In the genomic region with DNA sequence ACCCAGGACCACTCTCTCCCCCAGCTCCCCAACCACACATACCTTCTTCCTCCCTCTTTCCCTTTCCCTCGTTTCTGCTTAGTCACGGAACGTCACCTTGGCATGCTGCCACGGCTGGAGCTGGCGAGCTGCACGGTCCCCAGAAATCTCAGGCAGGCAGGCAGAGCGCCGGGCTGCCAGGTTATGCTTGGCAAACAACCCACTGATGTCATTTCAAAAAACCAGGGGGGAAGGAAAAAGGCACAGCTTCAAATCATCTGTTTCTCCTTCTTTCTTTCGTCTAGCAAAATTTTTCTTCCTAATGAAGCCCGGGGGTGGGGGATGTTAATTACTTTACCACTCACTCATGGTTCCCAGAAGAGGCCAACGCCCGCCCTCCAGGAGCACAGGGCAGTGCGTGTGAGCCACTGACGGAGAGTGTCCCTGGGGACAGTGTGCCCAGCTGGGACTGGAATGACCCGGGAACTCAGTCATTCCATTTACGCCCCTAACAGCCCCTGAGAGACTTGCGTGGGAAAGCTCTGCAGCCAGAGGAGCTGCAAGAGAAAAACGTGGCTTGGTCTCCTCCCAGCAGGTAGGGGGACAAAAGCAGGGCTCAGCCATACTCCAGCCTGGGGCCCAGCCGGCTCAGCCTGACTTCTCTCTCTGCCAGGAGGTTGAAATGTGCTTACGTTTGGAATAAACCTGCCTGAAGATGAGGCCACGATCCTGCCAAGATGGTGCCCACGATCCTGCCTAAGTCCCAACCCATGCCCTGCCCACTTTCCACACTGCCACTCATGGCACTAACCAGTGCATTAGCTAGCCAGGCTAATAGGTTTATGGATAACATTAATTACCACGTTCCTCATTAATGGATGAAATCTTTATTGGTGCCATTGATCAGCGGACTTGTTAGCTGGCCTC, we compare ENCODE assay signal across 8 cellular contexts.
DNase-seq lines count a peak whose midpoint lies in the region; ATAC-seq, FAIRE-seq and TF ChIP-seq lines count a peak whose summit lies in the region.

No MANE protein-coding gene starts in this region.

- H3K4me2 ChIP-seq in OCI-LY7 (ENCODE audit: low read length) = no peak overlapping the region

- H3K36me3 ChIP-seq in bronchial epithelial cell (ENCODE audit: control insufficient read depth, insufficient read depth, low read length) = no peaks in the 10 kb centered on the region
- H3K36me3 ChIP-seq in right lobe of liver = no peaks in the 10 kb centered on the region
- no peaks in the 10 kb centered on the region for H3K36me3 ChIP-seq in OCI-LY7 (ENCODE audit: insufficient read depth, low read length)

- no peaks in the 10 kb centered on the region for H4K20me1 ChIP-seq in OCI-LY7 (ENCODE audit: insufficient read depth, low read length)

- TF ChIP-seq CTCF in bronchial epithelial cell (IDR thresholded peaks at IDR 0.05; ENCODE audit: insufficient read depth, low read length, severe bottlenecking) (no peak), right lobe of liver (IDR thresholded peaks at IDR 0.05) (no peak), type B pancreatic cell (conservative IDR thresholded peaks at IDR 0.05) (no peak), OCI-LY7 (conservative IDR thresholded peaks at IDR 0.05; ENCODE audit: low read length) (no peak), natural killer cell (IDR thresholded peaks at IDR 0.05) (no peak)

- H3K27ac Mint-ChIP-seq in type B pancreatic cell (peak overlapping the region; percentile 72), natural killer cell (no peak overlapping the region)

- CTCF ChIA-PET in OCI-LY7 (lab: Charles Lee; ENCODE audit: unreplicated experiment) = no interaction called here

- intact Hi-C loops in right lobe of liver (cut with DNase I) (loop anchor here in 1 of 2 donors (10.0 kb wide), 1 partner anchor 186 kb away; no protein-coding TSS in a partner anchor), OCI-LY7 (cut with micrococcal nuclease; ENCODE audit: unreplicated experiment) (no loop called here), natural killer cell (cut with micrococcal nuclease) (no loop called here)

- H3K27ac ChIP-seq in right lobe of liver (peak overlapping the region; percentile 51 to 79 (median 62)), OCI-LY7 (ENCODE audit: low read depth, low read length, poor library complexity, severe bottlenecking) (no peak overlapping the region)

- H3K9me2 ChIP-seq in OCI-LY7 (ENCODE audit: insufficient read depth, low read length) = no peaks in the 10 kb centered on the region

- peak overlapping the region; percentile 25 for H3K4me3 Mint-ChIP-seq in type B pancreatic cell
- H3K4me3 Mint-ChIP-seq in natural killer cell = no peak overlapping the region

- H3K27me3 ChIP-seq in bronchial epithelial cell (ENCODE audit: control insufficient read depth, insufficient read depth, low read length) = no peaks in the 10 kb centered on the region
- H3K27me3 ChIP-seq in right lobe of liver = no peaks in the 10 kb centered on the region

- H3K79me2 ChIP-seq in OCI-LY7 (ENCODE audit: insufficient read depth, low read depth, low read length) = no peaks in the 10 kb centered on the region

- H3K4me1 Mint-ChIP-seq in type B pancreatic cell (ENCODE audit: unreplicated experiment) (peaks cover 56% of the 10 kb centered on the region), natural killer cell (peaks cover 33 to 43% of the 10 kb centered on the region in 2 donors)

- H3K9me3 Mint-ChIP-seq in type B pancreatic cell = no peaks in the 10 kb centered on the region
- no peaks in the 10 kb centered on the region for H3K9me3 Mint-ChIP-seq in natural killer cell

- H2AFZ ChIP-seq in OCI-LY7 (ENCODE audit: low read length) = no peak overlapping the region

- no peak overlapping the region for H3K4me3 ChIP-seq in bronchial epithelial cell (ENCODE audit: low read depth, low read length)
- H3K4me3 ChIP-seq in right lobe of liver = peak overlapping the region in 1 of 3 donors; percentile 27
- no peak overlapping the region for H3K4me3 ChIP-seq in OCI-LY7 (ENCODE audit: low read depth, low read length, poor library complexity, severe bottlenecking)

- DNase-seq in DMS 273 treated with DMSO at 0.1 percent for 48 hours (lab: John Stamatoyannopoulos, UW) (peak; percentile 39), NCI-H2171 (lab: John Stamatoyannopoulos, UW) (peak; percentile 80), bronchial epithelial cell (ENCODE audit: low read depth) (peak; percentile 76), right lobe of liver (peak; percentile 91 to 93 (median 91)), type B pancreatic cell (ENCODE audit: extremely low spot score, unreplicated experiment) (no peak), OCI-LY7 (ENCODE audit: low spot score) (no peak), natural killer cell (no peak)

- H3K9me3 ChIP-seq in right lobe of liver (no peaks in the 10 kb centered on the region), OCI-LY7 (ENCODE audit: low read length) (no peaks in the 10 kb centered on the region)

- H3K27me3 Mint-ChIP-seq in type B pancreatic cell = no peaks in the 10 kb centered on the region
- peaks cover 10 to 17% of the 10 kb centered on the region in 2 donors for H3K27me3 Mint-ChIP-seq in natural killer cell (ENCODE audit: low read depth in 2 of 2)

- H3K4me1 ChIP-seq in right lobe of liver (peaks cover 0 to 21% (median 6%) of the 10 kb centered on the region in 4 donors), OCI-LY7 (ENCODE audit: insufficient read depth, low read length, poor library complexity, severe bottlenecking) (peaks cover 10% of the 10 kb centered on the region)

- FAIRE-seq in bronchial epithelial cell (lab: Jason Lieb, UNC) = no peak

- ATAC-seq in right lobe of liver (peak; percentile 80 to 85 (median 82)), natural killer cell (no peak), HG02623 (IDR thresholded peaks at IDR 0.05; ENCODE audit: unreplicated experiment) (no peak)

- no peak for TF ChIP-seq POLR2A in right lobe of liver (IDR thresholded peaks at IDR 0.05)

- WGBS in right lobe of liver (ENCODE audit: insufficient coverage, low coverage, low lambda C conversion rate, missing lambda C conversion rate) = 11% methylated on average over 20 of the region's 24 CpGs

- BruUV-seq in OCI-LY7 (replicated peaks; lab: Mats Ljungman, UMichigan) = no TSS peak

- H3K36me3 Mint-ChIP-seq in type B pancreatic cell = peaks cover 15% of the 10 kb centered on the region
- no peaks in the 10 kb centered on the region for H3K36me3 Mint-ChIP-seq in natural killer cell

- POLR2A ChIA-PET in OCI-LY7 (lab: Charles Lee) = interaction anchor here (0.6 kb wide), 2 partner anchors 288 to 620 kb away, joined by 3 to 5 read pairs; no protein-coding TSS in a partner anchor

Comparison
In these comparisons a context has a peak if more than half of its experiments do, and no peak if none do; other contexts are left out.
1. DNase-seq: peak in DMS 273 treated with DMSO at 0.1 percent for 48 hours (single experiment), NCI-H2171 (single experiment), bronchial epithelial cell (single experiment) and right lobe of liver (3 of 3); none in type B pancreatic cell (single experiment), OCI-LY7 (single experiment) and natural killer cell (single experiment).
2. ATAC-seq: peak in right lobe of liver (4 of 4); none in natural killer cell (0 of 3) and HG02623 (single experiment).